In the genomic region with DNA sequence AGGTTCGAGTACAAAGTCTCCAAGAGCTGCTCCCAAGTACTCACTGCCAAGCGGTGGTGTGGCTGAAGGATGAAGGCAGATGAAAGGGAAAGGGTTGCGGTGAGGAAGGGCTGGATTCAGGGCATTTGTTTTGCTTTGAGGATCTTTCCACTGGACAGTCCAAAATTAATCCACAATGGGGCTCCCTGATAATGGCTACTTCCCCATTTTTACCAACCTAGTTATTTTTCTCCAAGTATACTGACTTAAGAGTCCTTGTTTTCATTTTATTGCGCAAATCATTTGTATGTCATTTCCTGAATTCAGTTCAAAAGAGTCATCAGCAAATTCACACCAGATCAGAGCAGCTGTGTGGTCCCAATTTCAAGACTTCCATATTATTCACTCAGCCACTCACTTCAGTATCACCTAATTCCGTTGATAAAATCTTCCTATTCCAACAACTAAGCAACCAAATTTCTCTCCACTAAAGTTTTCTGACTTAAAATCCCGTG, we compare ENCODE assay signal across 8 cellular contexts. TPM values are rescaled to one million over a fixed set of nuclear protein-coding genes. Genes with fewer than 3 reads are reported as not detected.
DNase-seq lines count a peak whose midpoint lies in the region; ATAC-seq, FAIRE-seq and TF ChIP-seq lines count a peak whose summit lies in the region.

No MANE protein-coding gene starts in this region.

- BruUV-seq in HepG2 (replicated peaks; lab: Mats Ljungman, UMichigan): TSS peak; percentile 83

- no peaks in the 10 kb centered on the region; the same call in 1 of the 2 replicates for H3K36me3 ChIP-seq in Loucy (ENCODE audit: insufficient read depth, low read length)
- H3K36me3 ChIP-seq in breast epithelium: no peaks in the 10 kb centered on the region
- H3K36me3 ChIP-seq in HepG2 (replicated peaks in 1 of 2; ENCODE audit: control insufficient read depth in 1 of 2, insufficient read depth in 2 of 2, low read length in 2 of 2): no peaks in the 10 kb centered on the region

- peaks cover 13% of the 10 kb centered on the region for H3K27me3 Mint-ChIP-seq in type B pancreatic cell

- H3K9me2 ChIP-seq in Loucy (replicated peaks; ENCODE audit: low read depth, low read length): no peaks in the 10 kb centered on the region

- ATAC-seq in HepG2: no peak; the same call in 1 of the 3 replicates

- H3K9me3 ChIP-seq in Loucy (ENCODE audit: insufficient read depth, low read depth, low read length) (peaks cover 4% of the 10 kb centered on the region; the same call in 1 of the 2 replicates), breast epithelium (no peaks in the 10 kb centered on the region), HepG2 (ENCODE audit: low read length) (no peaks in the 10 kb centered on the region)

- H3K4me1 ChIP-seq in Loucy (ENCODE audit: insufficient read depth, low read length, poor library complexity, severe bottlenecking): peaks cover 41% of the 10 kb centered on the region
- H3K4me1 ChIP-seq in breast epithelium: peaks cover 0 to 3% of the 10 kb centered on the region in 2 donors
- H3K4me1 ChIP-seq in HepG2 (ENCODE audit: insufficient read depth, low read length): peaks cover 62% of the 10 kb centered on the region

- H4K20me1 ChIP-seq in Loucy (ENCODE audit: insufficient read depth, low read length, poor library complexity, severe bottlenecking) (peaks cover 34% of the 10 kb centered on the region), HepG2 (ENCODE audit: insufficient read depth, low read length) (peaks cover 34% of the 10 kb centered on the region)

- H3K27me3 ChIP-seq in Loucy (ENCODE audit: insufficient read depth, low read length, poor library complexity, severe bottlenecking) (no peaks in the 10 kb centered on the region), breast epithelium (no peaks in the 10 kb centered on the region), HepG2 (ENCODE audit: control insufficient read depth in 1 of 2, insufficient read depth in 2 of 2, low read length in 2 of 2) (no peaks in the 10 kb centered on the region; a peak in 1 of 5 replicates)

- peaks cover 7% of the 10 kb centered on the region for H3K36me3 Mint-ChIP-seq in type B pancreatic cell

- 0 out of 2 replicates have a peak, but pooled peaks cover 5% of the 10 kb centered on the region for H3F3A ChIP-seq in Loucy (ENCODE audit: low read depth)

- peak overlapping the region; percentile 96 to 98 for H3K27ac ChIP-seq in breast epithelium
- peak overlapping the region; percentile 87 for H3K27ac ChIP-seq in HepG2 (ENCODE audit: extremely low read length, insufficient read depth, low read length)

- H2AFZ ChIP-seq in Loucy (ENCODE audit: low read length): peak overlapping the region; percentile 96
- no peak overlapping the region for H2AFZ ChIP-seq in HepG2 (ENCODE audit: low read length)

- CTCF ChIA-PET in HepG2 (lab: Yijun Ruan, JAX; ENCODE audit: low intra/inter-chr PET ratio, low total read pairs): no interaction called here

- in situ Hi-C loops in HepG2 (cut with HindIII; ENCODE audit: extremely low pct_ligation_motif_present, low pct_unique_long_range_greater_than_20kb): no loop called here

- DNase-seq in AML-193 (lab: John Stamatoyannopoulos, UW): peak; percentile 24 to 25
- DNase-seq in breast epithelium (ENCODE audit: low spot score in 2 of 2): no peak
- DNase-seq in HepG2 (ENCODE audit: low spot score): no peak
- no peak for DNase-seq in type B pancreatic cell (ENCODE audit: extremely low spot score, unreplicated experiment)
- DNase-seq in effector CD8-positive, alpha-beta T cell (lab: John Stamatoyannopoulos, UW): no peak
- no peak for DNase-seq in ecto neural progenitor cell (ENCODE audit: low spot score)
- no peak for DNase-seq in NCI-H1048 (lab: John Stamatoyannopoulos, UW)

- TF ChIP-seq POLR2A in breast epithelium (IDR thresholded peaks at IDR 0.05) (no peak), HepG2 (IDR thresholded peaks at IDR 0.05; ENCODE audit: insufficient read depth in 1 of 2, low read depth in 2 of 2, low read length in 2 of 2) (no peak)

- FAIRE-seq in HepG2 (lab: Jason Lieb, UNC): peak; percentile 46

- no peak for TF ChIP-seq EP300 in HepG2 (IDR thresholded peaks at IDR 0.05; ENCODE audit: low read depth in 2 of 2, low read length in 2 of 2)
- 0 out of 2 replicates have a peak, but pooled peaks have one; percentile 28 for TF ChIP-seq EP300 in HepG2 (CRISPR knock-in tag; IDR thresholded peaks at IDR 0.05; ENCODE audit: borderline replicate concordance)

- peak overlapping the region; percentile 57 for H3K9ac ChIP-seq in Loucy (ENCODE audit: low read depth, low read length, poor library complexity, severe bottlenecking)
- H3K9ac ChIP-seq in HepG2 (ENCODE audit: insufficient read depth, low read depth, low read length): peak overlapping the region; percentile 96

- intact Hi-C loops in breast epithelium (cut with DNase I; ENCODE audit: low total_unique reads) (no loop called here), HepG2 (cut with micrococcal nuclease; ENCODE audit: unreplicated experiment) (no loop called here)

- no peak for TF ChIP-seq RAD21 in HepG2 (CRISPR knock-in tag; IDR thresholded peaks at IDR 0.05)

- peak overlapping the region; percentile 80 for H3K4me3 Mint-ChIP-seq in type B pancreatic cell

- H3K4me2 ChIP-seq in Loucy (ENCODE audit: low read depth, low read length, poor library complexity, severe bottlenecking) (peak overlapping the region; percentile 70), HepG2 (ENCODE audit: low read depth, low read length) (peak overlapping the region; percentile 91)

- 53% methylated on average over 6 of the region's 6 CpGs for WGBS in HepG2 (ENCODE audit: low lambda C conversion rate)

- H3K79me2 ChIP-seq in Loucy (ENCODE audit: insufficient read depth, low read length) (peaks cover 40% of the 10 kb centered on the region), HepG2 (ENCODE audit: insufficient read depth, low read length) (peaks cover 41% of the 10 kb centered on the region)

- TF ChIP-seq CTCF in Loucy (conservative IDR thresholded peaks at IDR 0.05; ENCODE audit: low read length) (no peak), breast epithelium (IDR thresholded peaks at IDR 0.05) (peak in 1 of 3 donors; percentile 7), HepG2 (CRISPR knock-in tag; IDR thresholded peaks at IDR 0.05) (no peak), type B pancreatic cell (conservative IDR thresholded peaks at IDR 0.05) (no peak)

- H3K27ac Mint-ChIP-seq in type B pancreatic cell: peak overlapping the region; percentile 66

- POLR2A ChIA-PET in HepG2 (lab: Yijun Ruan, JAX): interaction anchor here (0.7 to 2.7 kb wide), 5 partner anchors 8 to 260 kb away, joined by 3 to 21 read pairs (median 4); no protein-coding TSS in a partner anchor

- peaks cover 4% of the 10 kb centered on the region for H3K9me3 Mint-ChIP-seq in type B pancreatic cell

- H3K4me3 ChIP-seq in Loucy (ENCODE audit: low read length, poor library complexity, severe bottlenecking): peak overlapping the region; percentile 94
- H3K4me3 ChIP-seq in breast epithelium: peak overlapping the region; percentile 76 to 85 (median 82)
- peak overlapping the region; percentile 86 to 98 (median 96); a peak in 5 of 6 replicates for H3K4me3 ChIP-seq in HepG2 (replicated peaks in 1 of 3; ENCODE audit: insufficient read depth in 1 of 3, low read depth in 2 of 3, low read length in 3 of 3)

- peaks cover 28% of the 10 kb centered on the region for H3K4me1 Mint-ChIP-seq in type B pancreatic cell (ENCODE audit: unreplicated experiment)

TF ChIP-seq in HepG2, 621 proteins besides CTCF, POLR2A, EP300 and RAD21 (continues in another document):
- TF ChIP-seq ZNF343 (CRISPR knock-in tag; IDR thresholded peaks at IDR 0.05): no peak
- no peak for TF ChIP-seq ZNF816 (CRISPR knock-in tag; IDR thresholded peaks at IDR 0.05; ENCODE audit: borderline replicate concordance)
- no peak for TF ChIP-seq NFRKB (IDR thresholded peaks at IDR 0.05)
- no peak for TF ChIP-seq DNMT3B (CRISPR knock-in tag; conservative IDR thresholded peaks at IDR 0.05)
- no peak for TF ChIP-seq ZNF768 (CRISPR knock-in tag; IDR thresholded peaks at IDR 0.05)
- TF ChIP-seq MATR3 (CRISPR knock-in tag; IDR thresholded peaks at IDR 0.05): no peak

RNA-seq across cellular contexts. Expression of gene SESTD1, which starts 0.5 kb away (rescaled TPM):
- total RNA-seq in breast epithelium: 100 to 1,000 TPM in 1 of 3 donors, 10 to 100 TPM in 2; 54.1 to 137 (median 54.9) TPM
- total RNA-seq in HepG2 (2016; rRNA removed; fragmentation: Illumina TruSeq; extraction: Trizol): 74.4 and 105 TPM in 2 replicates
- total RNA-seq in HepG2 (2016; cell fraction: cytosol; rRNA removed; fragmentation: Illumina TruSeq; extraction: Trizol; ENCODE audit: low read depth): 58.3 and 66.2 TPM in 2 replicates
- total RNA-seq in HepG2 (2016; cell fraction: insoluble cytoplasmic fraction; rRNA removed; fragmentation: Illumina TruSeq; extraction: Trizol): 71.8 and 93.5 TPM in 2 replicates
- total RNA-seq in HepG2 (2016; cell fraction: membrane; rRNA removed; fragmentation: Illumina TruSeq; extraction: Trizol): 84.1 and 90.5 TPM in 2 replicates
- 67.8 and 69.5 TPM in 2 replicates for total RNA-seq in HepG2 (2016; cell fraction: nucleus; rRNA removed; fragmentation: Illumina TruSeq; extraction: Trizol)
- polyA plus RNA-seq in HepG2 (2011; rRNA removed): 69.3 and 101 TPM in 2 replicates
- 44.4 and 49.6 TPM in 2 replicates for polyA plus RNA-seq in HepG2 (2011; cell fraction: cytosol; rRNA removed)
- 48.2 and 49.5 TPM in 2 replicates for polyA plus RNA-seq in HepG2 (2011; cell fraction: nucleus; rRNA removed)
- 109 and 119 TPM in 2 replicates for polyA plus RNA-seq in HepG2 (2012)
- polyA plus RNA-seq in HepG2 (2016; cell fraction: cytosol; fragmentation: Illumina TruSeq; extraction: Trizol; ENCODE audit: low read depth): 25.4 and 25.6 TPM in 2 replicates
- 82.9 and 87.2 TPM in 2 replicates for polyA plus RNA-seq in HepG2 (2016; cell fraction: insoluble cytoplasmic fraction; fragmentation: Illumina TruSeq; extraction: Trizol; ENCODE audit: low read depth)
- 48.8 and 51.0 TPM in 2 replicates for polyA plus RNA-seq in HepG2 (2016; cell fraction: membrane; fragmentation: Illumina TruSeq; extraction: Trizol; ENCODE audit: low read depth)
- 66.2 and 71.0 TPM in 2 replicates for polyA plus RNA-seq in HepG2 (2016; cell fraction: nucleus; fragmentation: Illumina TruSeq; extraction: Trizol; ENCODE audit: insufficient read depth, low read depth)
- polyA minus RNA-seq in HepG2 (2011; rRNA and poly(A)+ RNA removed; ENCODE audit: low replicate concordance): 13.2 and 38.6 TPM in 2 replicates
- polyA minus RNA-seq in HepG2 (2011; cell fraction: cytosol; rRNA and poly(A)+ RNA removed): 71.8 and 102 TPM in 2 replicates
- polyA minus RNA-seq in HepG2 (2011; cell fraction: nucleus; rRNA and poly(A)+ RNA removed): 247 and 269 TPM in 2 replicates
- 43.4 and 75.9 TPM in 2 replicates for total RNA-seq in type B pancreatic cell (ENCODE audit: low replicate concordance)

Comparison
In these comparisons a context has a peak if more than half of its experiments do, and no peak if none do; other contexts are left out.
1. DNase-seq: peak in AML-193 (2 of 2); none in breast epithelium (0 of 2), HepG2 (single experiment), type B pancreatic cell (single experiment), effector CD8-positive, alpha-beta T cell (single experiment), ecto neural progenitor cell (single experiment) and NCI-H1048 (single experiment).
2. Peak in every context shown above with its lines, with median percentiles within 50 percentile points of each other: H3K4me3 ChIP-seq.